In genomic region chr16:31213877-31214704, GRCh38 we compare ENCODE assay signal across 8 cellular contexts. TPM values are rescaled to one million over a fixed set of nuclear protein-coding genes. Genes with fewer than 3 reads are reported as not detected.
A peak's percentile ranks its signal among the peaks of the same experiment; 100 is the strongest.
DNase-seq lines count a peak whose midpoint lies in the region; ATAC-seq, FAIRE-seq and TF ChIP-seq lines count a peak whose summit lies in the region.

TSS of gene TRIM72 (plus strand) at chr16:31214119. CDS start at chr16:31214739, 620 bp downstream.

- no peak for DNase-seq in Calu3
- no peak for DNase-seq in T-cell
- DNase-seq in foreskin fibroblast, result no peak
- no peak for DNase-seq in ureter (ENCODE audit: low spot score)
- DNase-seq in H54 (ENCODE audit: insufficient read length, low spot score), result no peak
- no peak for DNase-seq in kidney tubule cell (ENCODE audit: low spot score)

- H3K27me3 Mint-ChIP-seq in Calu3 (ENCODE audit: unreplicated experiment), result peaks cover 81% of the 10 kb centered on the region
- H3K27me3 Mint-ChIP-seq in T-cell, result peaks cover 25 to 48% of the 10 kb centered on the region in 2 donors

- H3K27ac ChIP-seq in rectal smooth muscle tissue (ENCODE audit: low read depth, low read length), result no peak within 1 kb of the TSS

- no peak for ATAC-seq in T-cell (replicated peaks in 1 of 4)
- ATAC-seq in activated CD4-positive, CD25-positive, alpha-beta regulatory T cell treated with anti-CD3 and anti-CD28 coated beads, Interleukin-2, amount 50 U/mL, for 24 hours, result no peak

- H3K27ac Mint-ChIP-seq in Calu3 (ENCODE audit: unreplicated experiment), result no peak within 1 kb of the TSS
- no peak within 1 kb of the TSS for H3K27ac Mint-ChIP-seq in T-cell

- H3K9me3 Mint-ChIP-seq in Calu3 (ENCODE audit: low read depth, unreplicated experiment), result no peaks in the 10 kb centered on the region
- no peaks in the 10 kb centered on the region for H3K9me3 Mint-ChIP-seq in T-cell

- no peak for FAIRE-seq in H54 (lab: Jason Lieb, UNC)

- peaks cover 19% of the 10 kb centered on the region for H3K27me3 ChIP-seq in rectal smooth muscle tissue (ENCODE audit: control insufficient read depth, insufficient read depth, low read length)

- POLR2A ChIA-PET in T-cell (lab: Charles Lee), result interaction anchor here (0.5 to 0.7 kb wide), 2 partner anchors 418 to 660 kb away, joined by 3 to 7 read pairs; partner anchors contain the start of gene ZNF267 (in 1 of the 2)

- peaks cover 5% of the 10 kb centered on the region for H3K36me3 Mint-ChIP-seq in Calu3 (ENCODE audit: insufficient read depth, unreplicated experiment)
- H3K36me3 Mint-ChIP-seq in T-cell, result no peaks in the 10 kb centered on the region

- CTCF ChIA-PET in Calu3 (lab: Charles Lee) (interaction anchor here (0.6 kb wide), 1 partner anchor 19 kb away, joined by 11 read pairs; no protein-coding TSS in a partner anchor), T-cell (lab: Charles Lee) (no interaction called here)

- peaks cover 10% of the 10 kb centered on the region for H3K4me1 ChIP-seq in rectal smooth muscle tissue (ENCODE audit: control insufficient read depth, insufficient read depth, low read length)

- no peak for TF ChIP-seq POLR2A in H54 (IDR thresholded peaks at IDR 0.05; ENCODE audit: low read depth, low read length)

- peaks cover 9% of the 10 kb centered on the region for H3K4me1 Mint-ChIP-seq in Calu3 (ENCODE audit: low read depth, unreplicated experiment)
- peaks cover 16 to 24% (median 17%) of the 10 kb centered on the region in 3 donors for H3K4me1 Mint-ChIP-seq in T-cell

- no TSS peak for BruUV-seq in Calu3 (replicated peaks; lab: Mats Ljungman, UMichigan)

- H3K4me3 ChIP-seq in foreskin fibroblast (ENCODE audit: low read depth in 1 of 2, low read length in 2 of 2) (peak within 1 kb of the TSS; percentile 45 to 49), rectal smooth muscle tissue (ENCODE audit: low read length) (peak within 1 kb of the TSS; percentile 51)

- intact Hi-C loops in Calu3 (cut with micrococcal nuclease; ENCODE audit: unreplicated experiment), result no loop called here

- no peak within 1 kb of the TSS for H3K9ac ChIP-seq in rectal smooth muscle tissue (ENCODE audit: low read length)

- TF ChIP-seq CTCF in Calu3 (IDR thresholded peaks at IDR 0.05; ENCODE audit: unreplicated experiment) (no peak), foreskin fibroblast (IDR thresholded peaks at IDR 0.05; ENCODE audit: low read depth, low read length) (no peak)

- H3K4me3 Mint-ChIP-seq in Calu3 (ENCODE audit: low read depth, unreplicated experiment) (peak within 1 kb of the TSS; percentile 68), T-cell (peak within 1 kb of the TSS; percentile 41 to 74 (median 70))

- H3K36me3 ChIP-seq in rectal smooth muscle tissue (ENCODE audit: control insufficient read depth, insufficient read depth, low read length), result no peaks in the 10 kb centered on the region

RNA-seq across cellular contexts. Expression of gene TRIM72, which starts in this region (rescaled TPM):
- total RNA-seq in Calu3 (2022), result not detected in 2 replicates
- total RNA-seq in T-cell, result under 1 TPM in 3 of 5 donors, not detected in 2; 0.03 to 0.09 (median 0.09) TPM
- total RNA-seq in ureter, result not detected
